8 cellular contexts compared by ENCODE assay signal in genomic region chr1:228500901-228501871, GRCh38. TPM values are rescaled to one million over a fixed set of nuclear protein-coding genes. Genes with fewer than 3 reads are reported as not detected.
DNase-seq lines count a peak whose midpoint lies in the region; ATAC-seq and TF ChIP-seq lines count a peak whose summit lies in the region.

No MANE protein-coding gene starts in this region.

- H3K9ac ChIP-seq in liver (ENCODE audit: low read depth in 1 of 2, low read length in 2 of 2), result no peak overlapping the region

- H3K9me3 ChIP-seq in liver (ENCODE audit: control insufficient read depth in 4 of 4, low read length in 3 of 4), result no peaks in the 10 kb centered on the region

- WGBS in liver, result 29% methylated on average over 23 of the region's 23 CpGs

- TF ChIP-seq CTCF in C4-2B (conservative IDR thresholded peaks at IDR 0.05) (peak; percentile 97), liver (IDR thresholded peaks at IDR 0.05; ENCODE audit: low read depth, low read length, missing input control) (peak; percentile 81)

- no peaks in the 10 kb centered on the region for H3K36me3 ChIP-seq in liver (ENCODE audit: control insufficient read depth in 4 of 4, insufficient read depth in 3 of 4, low read depth in 1 of 4, low read length in 3 of 4)

- TF ChIP-seq RAD21 in liver (IDR thresholded peaks at IDR 0.05), result peak; percentile 73 to 83

- no peaks in the 10 kb centered on the region for H3K27me3 ChIP-seq in liver (ENCODE audit: control insufficient read depth in 4 of 4, insufficient read depth in 4 of 4, low read length in 3 of 4)

- peaks cover 0 to 9% (median 2%) of the 10 kb centered on the region in 4 donors for H3K4me1 ChIP-seq in liver (ENCODE audit: control insufficient read depth in 4 of 4, insufficient read depth in 4 of 4, low read length in 3 of 4)

- no peak overlapping the region for H3K4me3 ChIP-seq in liver (ENCODE audit: low read depth in 1 of 3, low read length in 3 of 3)

- peak; percentile 42 to 78 for DNase-seq in NCI-H524 (lab: John Stamatoyannopoulos, UW)
- peak; percentile 85 to 88 for DNase-seq in activated CD4-positive, alpha-beta T cell treated with anti-CD3 and anti-CD28 coated beads for 24 hours (ENCODE audit: low read depth in 2 of 2)
- peak; percentile 78 for DNase-seq in cerebellum (ENCODE audit: low spot score)
- DNase-seq in stimulated activated CD4-positive, alpha-beta T cell treated with anti-CD3 and anti-CD28 coated beads, Interleukin-4, amount 100 ng/mL, for 48 hours (ENCODE audit: low read depth in 2 of 2), result peak; percentile 81 to 82

- peak; percentile 87 for ATAC-seq in GM19324 (IDR thresholded peaks at IDR 0.05; ENCODE audit: low FRiP score, unreplicated experiment)
- ATAC-seq in HG03432 (IDR thresholded peaks at IDR 0.05; ENCODE audit: unreplicated experiment), result peak; percentile 94

- H3K27ac ChIP-seq in C4-2B, result no peak overlapping the region
- H3K27ac ChIP-seq in liver (ENCODE audit: low read depth in 1 of 2, low read length in 2 of 2), result no peak overlapping the region

TF ChIP-seq in liver, 16 proteins besides CTCF, POLR2A, EP300 and RAD21:
- TF ChIP-seq SP1 (IDR thresholded peaks at IDR 0.05), result no peak
- no peak for TF ChIP-seq JUND (IDR thresholded peaks at IDR 0.05)
- TF ChIP-seq GABPA (IDR thresholded peaks at IDR 0.05 in 1 of 2, conservative IDR thresholded peaks at IDR 0.05 in 1 of 2), result no peak
- TF ChIP-seq REST (IDR thresholded peaks at IDR 0.05), result no peak
- no peak for TF ChIP-seq RXRA (IDR thresholded peaks at IDR 0.05)
- TF ChIP-seq MAX (IDR thresholded peaks at IDR 0.05), result no peak
- TF ChIP-seq YY1 (IDR thresholded peaks at IDR 0.05), result no peak
- no peak for TF ChIP-seq HNF4A (conservative IDR thresholded peaks at IDR 0.05)
- no peak for TF ChIP-seq FOXA2 (IDR thresholded peaks at IDR 0.05)
- no peak for TF ChIP-seq NR2F2 (IDR thresholded peaks at IDR 0.05)
- no peak for TF ChIP-seq EGR1 (IDR thresholded peaks at IDR 0.05; ENCODE audit: low read depth in 2 of 2)
- no peak for TF ChIP-seq ZBTB33 (IDR thresholded peaks at IDR 0.05)
- TF ChIP-seq HNF4G (IDR thresholded peaks at IDR 0.05), result no peak
- TF ChIP-seq TAF1 (conservative IDR thresholded peaks at IDR 0.05), result no peak

RNA-seq across cellular contexts. Expression of gene RNF187, which starts 14.0 kb away (rescaled TPM):
- 48.5 TPM for total RNA-seq in cerebellum
- 10 to 100 TPM; 18.7 to 20.4 TPM for total RNA-seq in liver
- 10 to 100 TPM; 26.7 to 32.0 TPM for polyA plus RNA-seq in liver
